1 cellular context compared by ENCODE assay signal in the genomic region with DNA sequence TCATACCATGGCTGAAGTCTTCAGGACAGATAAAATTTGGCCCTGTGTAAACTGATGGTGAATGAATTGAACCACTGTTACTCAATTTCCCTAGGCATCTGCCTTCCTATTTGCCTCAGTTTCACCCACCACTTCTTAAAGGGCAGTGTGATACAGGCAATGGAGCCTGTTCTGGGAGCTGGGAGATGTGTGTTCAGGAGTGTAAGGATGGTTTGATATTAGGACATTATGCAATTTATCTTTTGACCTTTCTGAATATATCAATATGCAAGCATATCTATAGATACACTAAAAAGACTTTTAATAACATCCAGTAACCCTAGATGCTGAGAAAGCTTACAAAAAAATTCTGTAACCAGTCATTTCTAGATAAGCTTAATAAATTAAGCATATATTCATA.
A peak's percentile ranks its signal among the peaks of the same experiment; 100 is the strongest.
TF ChIP-seq lines count a peak whose summit lies in the region.

No MANE protein-coding gene starts in this region.

TF ChIP-seq in K562, 482 proteins besides CTCF, POLR2A, EP300 and RAD21:
- TF ChIP-seq CEBPB (tag; IDR thresholded peaks at IDR 0.05): peak; percentile 61; the same call in 1 of the 2 replicates
- 0 out of 3 replicates have a peak, but pooled peaks of 1 of the 2 experiments have one; percentile 6 for TF ChIP-seq CBX3 (IDR thresholded peaks at IDR 0.05; ENCODE audit: borderline replicate concordance in 1 of 2, low read length in 2 of 2)
- TF ChIP-seq ZNF324 (CRISPR knock-in tag; IDR thresholded peaks at IDR 0.05): peak; percentile 88
- TF ChIP-seq CEBPG (CRISPR knock-in tag; IDR thresholded peaks at IDR 0.05): no peak
- TF ChIP-seq CEBPG (tag; conservative IDR thresholded peaks at IDR 0.05 in 1 of 2, IDR thresholded peaks at IDR 0.05 in 1 of 2): peak in 1 of 2 experiments; percentile 36; a peak in 1 of 4 replicates
- TF ChIP-seq, protein P1, sequence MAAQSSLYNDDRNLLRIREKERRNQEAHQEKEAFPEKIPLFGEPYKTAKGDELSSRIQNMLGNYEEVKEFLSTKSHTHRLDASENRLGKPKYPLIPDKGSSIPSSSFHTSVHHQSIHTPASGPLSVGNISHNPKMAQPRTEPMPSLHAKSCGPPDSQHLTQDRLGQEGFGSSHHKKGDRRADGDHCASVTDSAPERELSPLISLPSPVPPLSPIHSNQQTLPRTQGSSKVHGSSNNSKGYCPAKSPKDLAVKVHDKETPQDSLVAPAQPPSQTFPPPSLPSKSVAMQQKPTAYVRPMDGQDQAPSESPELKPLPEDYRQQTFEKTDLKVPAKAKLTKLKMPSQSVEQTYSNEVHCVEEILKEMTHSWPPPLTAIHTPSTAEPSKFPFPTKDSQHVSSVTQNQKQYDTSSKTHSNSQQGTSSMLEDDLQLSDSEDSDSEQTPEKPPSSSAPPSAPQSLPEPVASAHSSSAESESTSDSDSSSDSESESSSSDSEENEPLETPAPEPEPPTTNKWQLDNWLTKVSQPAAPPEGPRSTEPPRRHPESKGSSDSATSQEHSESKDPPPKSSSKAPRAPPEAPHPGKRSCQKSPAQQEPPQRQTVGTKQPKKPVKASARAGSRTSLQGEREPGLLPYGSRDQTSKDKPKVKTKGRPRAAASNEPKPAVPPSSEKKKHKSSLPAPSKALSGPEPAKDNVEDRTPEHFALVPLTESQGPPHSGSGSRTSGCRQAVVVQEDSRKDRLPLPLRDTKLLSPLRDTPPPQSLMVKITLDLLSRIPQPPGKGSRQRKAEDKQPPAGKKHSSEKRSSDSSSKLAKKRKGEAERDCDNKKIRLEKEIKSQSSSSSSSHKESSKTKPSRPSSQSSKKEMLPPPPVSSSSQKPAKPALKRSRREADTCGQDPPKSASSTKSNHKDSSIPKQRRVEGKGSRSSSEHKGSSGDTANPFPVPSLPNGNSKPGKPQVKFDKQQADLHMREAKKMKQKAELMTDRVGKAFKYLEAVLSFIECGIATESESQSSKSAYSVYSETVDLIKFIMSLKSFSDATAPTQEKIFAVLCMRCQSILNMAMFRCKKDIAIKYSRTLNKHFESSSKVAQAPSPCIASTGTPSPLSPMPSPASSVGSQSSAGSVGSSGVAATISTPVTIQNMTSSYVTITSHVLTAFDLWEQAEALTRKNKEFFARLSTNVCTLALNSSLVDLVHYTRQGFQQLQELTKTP (IDR thresholded peaks at IDR 0.05; ENCODE audit: low read depth in 1 of 2, partially characterized antibody in 2 of 2): peak in 1 of 2 experiments; percentile 4
- peak; percentile 70; the same call in 1 of the 2 replicates for TF ChIP-seq ZNF143 (CRISPR knock-in tag; IDR thresholded peaks at IDR 0.05)
- TF ChIP-seq TRIM24 (IDR thresholded peaks at IDR 0.05): peak in 1 of 2 experiments; percentile 33; a peak in 1 of 4 replicates
- TF ChIP-seq, protein P2, sequence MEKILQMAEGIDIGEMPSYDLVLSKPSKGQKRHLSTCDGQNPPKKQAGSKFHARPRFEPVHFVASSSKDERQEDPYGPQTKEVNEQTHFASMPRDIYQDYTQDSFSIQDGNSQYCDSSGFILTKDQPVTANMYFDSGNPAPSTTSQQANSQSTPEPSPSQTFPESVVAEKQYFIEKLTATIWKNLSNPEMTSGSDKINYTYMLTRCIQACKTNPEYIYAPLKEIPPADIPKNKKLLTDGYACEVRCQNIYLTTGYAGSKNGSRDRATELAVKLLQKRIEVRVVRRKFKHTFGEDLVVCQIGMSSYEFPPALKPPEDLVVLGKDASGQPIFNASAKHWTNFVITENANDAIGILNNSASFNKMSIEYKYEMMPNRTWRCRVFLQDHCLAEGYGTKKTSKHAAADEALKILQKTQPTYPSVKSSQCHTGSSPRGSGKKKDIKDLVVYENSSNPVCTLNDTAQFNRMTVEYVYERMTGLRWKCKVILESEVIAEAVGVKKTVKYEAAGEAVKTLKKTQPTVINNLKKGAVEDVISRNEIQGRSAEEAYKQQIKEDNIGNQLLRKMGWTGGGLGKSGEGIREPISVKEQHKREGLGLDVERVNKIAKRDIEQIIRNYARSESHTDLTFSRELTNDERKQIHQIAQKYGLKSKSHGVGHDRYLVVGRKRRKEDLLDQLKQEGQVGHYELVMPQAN (IDR thresholded peaks at IDR 0.05; ENCODE audit: borderline replicate concordance): no peak
- no peak for TF ChIP-seq KDM4B (IDR thresholded peaks at IDR 0.05; ENCODE audit: borderline replicate concordance in 2 of 2, low read depth in 1 of 2)
- 0 out of 2 replicates have a peak, but pooled peaks have one; percentile 5 for TF ChIP-seq ZNF584 (CRISPR knock-in tag; IDR thresholded peaks at IDR 0.05; ENCODE audit: low read depth)
